In the genomic region with DNA sequence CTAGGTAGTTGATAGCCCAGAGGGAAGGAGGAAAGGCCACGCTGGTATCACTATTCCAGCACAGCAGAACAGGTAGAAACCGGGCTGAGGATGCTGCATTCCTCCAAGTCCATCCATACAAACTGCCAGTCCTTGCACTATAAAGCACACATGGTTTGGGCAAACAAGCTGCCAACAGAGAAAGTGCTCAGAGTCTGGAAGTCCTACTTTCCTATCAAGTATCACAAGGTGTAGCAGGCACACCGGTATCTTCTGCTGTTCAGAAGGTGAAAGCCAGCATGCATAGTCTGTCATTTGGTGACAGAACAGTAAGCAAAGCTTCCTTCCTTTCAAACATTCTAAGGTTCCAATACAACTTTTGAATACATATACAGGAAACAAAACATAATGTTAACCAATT, we compare ENCODE assay signal across 8 cellular contexts. TPM values are rescaled to one million over a fixed set of nuclear protein-coding genes. Genes with fewer than 3 reads are reported as not detected.
DNase-seq lines count a peak whose midpoint lies in the region; ATAC-seq and TF ChIP-seq lines count a peak whose summit lies in the region.
"Had no signal": no experiment of that assay in that cellular context is flagged by ENCODE, and none has a peak within 500 bp of the region (broad histone marks: within the 10 kb centered on the region; RNA-seq: fewer than 3 reads in every experiment).

No MANE protein-coding gene starts in this region.

- 65 to 71% (median 67%) methylated on average over 3 of the region's 3 CpGs for WGBS in spleen, 5 donors

- H3K4me3 Mint-ChIP-seq in activated B cell treated with CpG ODN at 0.5 μM for 24 hours: no peak overlapping the region

- H3K4me3 ChIP-seq in HL-60 (replicated peaks; ENCODE audit: insufficient read depth, low read length) (no peak overlapping the region), right atrium auricular region (no peak overlapping the region), spleen (peak overlapping the region in 1 of 8 donors; percentile 35)
- H3K4me3 ChIP-seq: pancreas had no signal

- peak overlapping the region; percentile 94 for H3K27ac ChIP-seq in HL-60 (replicated peaks)
- peak overlapping the region; percentile 49 to 77 for H3K27ac ChIP-seq in right atrium auricular region
- peak overlapping the region in 7 of 8 donors; percentile 84 to 91 (median 88) for H3K27ac ChIP-seq in spleen

- TF ChIP-seq CTCF in HL-60 (IDR thresholded peaks at IDR 0.05; ENCODE audit: insufficient read depth, low read length) (no peak), activated B cell treated with CpG ODN at 0.5 μM for 24 hours (IDR thresholded peaks at IDR 0.05) (no peak), right atrium auricular region (IDR thresholded peaks at IDR 0.05) (no peak), spleen (IDR thresholded peaks at IDR 0.05 in 8 of 11, conservative IDR thresholded peaks at IDR 0.05 in 3 of 11) (no peak)

- CTCF ChIA-PET in activated B cell treated with CpG ODN at 0.5 μM for 24 hours (lab: Charles Lee): interaction anchor here (0.8 to 4.9 kb wide), 4 partner anchors 11 to 40 kb away, joined by 4 to 33 read pairs (median 8); partner anchors contain the start of gene DIAPH1

- no peaks in the 10 kb centered on the region for H3K9me3 Mint-ChIP-seq in activated B cell treated with CpG ODN at 0.5 μM for 24 hours

- H3K4me1 Mint-ChIP-seq in activated B cell treated with CpG ODN at 0.5 μM for 24 hours: peaks cover 90% of the 10 kb centered on the region

- H3K36me3 Mint-ChIP-seq in activated B cell treated with CpG ODN at 0.5 μM for 24 hours (ENCODE audit: low read depth): peaks cover 6% of the 10 kb centered on the region

- no peaks in the 10 kb centered on the region for H3K27me3 ChIP-seq in HL-60 (ENCODE audit: insufficient read depth, poor library complexity, severe bottlenecking)
- H3K27me3 ChIP-seq in right atrium auricular region: no peaks in the 10 kb centered on the region
- no peaks in the 10 kb centered on the region for H3K27me3 ChIP-seq in spleen (replicated peaks in 1 of 7)
- H3K27me3 ChIP-seq: pancreas had no signal

- H3K9me3 ChIP-seq in right atrium auricular region (no peaks in the 10 kb centered on the region), spleen (no peaks in the 10 kb centered on the region)
- H3K9me3 ChIP-seq: pancreas had no signal

- TF ChIP-seq POLR2A in spleen (IDR thresholded peaks at IDR 0.05): no peak

- intact Hi-C loops in activated B cell treated with CpG ODN at 0.5 μM for 24 hours (cut with micrococcal nuclease): no loop called here
- intact Hi-C loops in spleen (cut with DNase I; ENCODE audit: low total_unique reads): no loop called here

- H3K4me1 ChIP-seq in right atrium auricular region: peaks cover 0 to 54% of the 10 kb centered on the region in 2 donors
- H3K4me1 ChIP-seq in spleen: peaks cover 54 to 100% (median 90%) of the 10 kb centered on the region in 6 donors

- ATAC-seq in activated B cell treated with CpG ODN at 0.5 μM for 24 hours (ENCODE audit: low read depth) (no peak), HG02759 (IDR thresholded peaks at IDR 0.05; ENCODE audit: unreplicated experiment) (no peak)
- ATAC-seq in activated CD4-positive, CD25-positive, alpha-beta regulatory T cell treated with anti-CD3 and anti-CD28 coated beads, Interleukin-2, amount 50 U/mL, for 24 hours: no peak

- POLR2A ChIA-PET in activated B cell treated with CpG ODN at 0.5 μM for 24 hours (lab: Charles Lee): interaction anchor here (0.8 to 1.8 kb wide), 3 partner anchors 13 to 48 kb away, joined by 3 to 7 read pairs (median 3); partner anchors contain the start of genes DIAPH1 and FCHSD1

- H3K27me3 Mint-ChIP-seq in activated B cell treated with CpG ODN at 0.5 μM for 24 hours: no peaks in the 10 kb centered on the region

- DNase-seq in HL-60 (ENCODE audit: low read depth in 1 of 2, low spot score in 1 of 2): no peak
- no peak for DNase-seq in activated B cell treated with CpG ODN at 0.5 μM for 24 hours
- no peak for DNase-seq in right atrium auricular region (ENCODE audit: low spot score)
- DNase-seq in spleen: no peak
- no peak for DNase-seq in stimulated activated naive CD4-positive, alpha-beta T cell treated with Interleukin-2 at 50 U/mL for 16 hours (lab: John Stamatoyannopoulos, UW)

- H3K27ac Mint-ChIP-seq in activated B cell treated with CpG ODN at 0.5 μM for 24 hours: peak overlapping the region; percentile 86

- no peaks in the 10 kb centered on the region for H3K36me3 ChIP-seq in right atrium auricular region
- H3K36me3 ChIP-seq in spleen: no peaks in the 10 kb centered on the region
- H3K36me3 ChIP-seq: pancreas had no signal

RNA-seq across cellular contexts. Expression of gene DIAPH1, which starts 14.9 kb away (rescaled TPM):
- 136 and 138 TPM in 2 replicates for total RNA-seq in activated B cell treated with CpG ODN at 0.5 μM for 24 hours
- total RNA-seq in right atrium auricular region: 10 to 100 TPM; 18.7 to 82.7 TPM
- total RNA-seq in spleen: 100 to 1,000 TPM in 3 of 7 donors, 10 to 100 TPM in 4; 72.5 to 123 (median 93.0) TPM
- 10 to 100 TPM; 35.4 to 46.5 (median 35.8) TPM for polyA plus RNA-seq in spleen

RNA-seq across cellular contexts. Expression of gene HDAC3, which starts 32.7 kb away (rescaled TPM):
- total RNA-seq in activated B cell treated with CpG ODN at 0.5 μM for 24 hours (101 and 102 TPM in 2 replicates), right atrium auricular region (10 to 100 TPM; 21.0 to 22.2 TPM), spleen (10 to 100 TPM; 51.1 to 71.3 (median 60.7) TPM)
- 100 to 1,000 TPM in 1 of 3 donors, 10 to 100 TPM in 2; 66.3 to 108 (median 89.3) TPM for polyA plus RNA-seq in spleen

RNA-seq across cellular contexts. Expression of gene RELL2, which starts 32.9 kb away (rescaled TPM):
- total RNA-seq in activated B cell treated with CpG ODN at 0.5 μM for 24 hours (16.8 and 18.9 TPM in 2 replicates), right atrium auricular region (1 to 10 TPM in 1 of 2 donors, under 1 TPM in 1; 0.41 to 1.3 TPM), spleen (10 to 100 TPM in 3 of 7 donors, 1 to 10 TPM in 4; 8.7 to 12.8 (median 9.9) TPM)
- 10 to 100 TPM; 13.7 to 26.2 (median 25.1) TPM for polyA plus RNA-seq in spleen

RNA-seq across cellular contexts. Expression of gene FCHSD1, which starts 47.3 kb away (rescaled TPM):
- total RNA-seq in activated B cell treated with CpG ODN at 0.5 μM for 24 hours (63.2 and 79.5 TPM in 2 replicates), right atrium auricular region (1 to 10 TPM; 5.1 to 6.4 TPM), spleen (10 to 100 TPM; 34.9 to 67.3 (median 47.9) TPM)
- polyA plus RNA-seq in spleen: 10 to 100 TPM; 20.4 to 37.6 (median 35.0) TPM
